ENCODE assay signal across 25 cellular contexts in the genomic region with DNA sequence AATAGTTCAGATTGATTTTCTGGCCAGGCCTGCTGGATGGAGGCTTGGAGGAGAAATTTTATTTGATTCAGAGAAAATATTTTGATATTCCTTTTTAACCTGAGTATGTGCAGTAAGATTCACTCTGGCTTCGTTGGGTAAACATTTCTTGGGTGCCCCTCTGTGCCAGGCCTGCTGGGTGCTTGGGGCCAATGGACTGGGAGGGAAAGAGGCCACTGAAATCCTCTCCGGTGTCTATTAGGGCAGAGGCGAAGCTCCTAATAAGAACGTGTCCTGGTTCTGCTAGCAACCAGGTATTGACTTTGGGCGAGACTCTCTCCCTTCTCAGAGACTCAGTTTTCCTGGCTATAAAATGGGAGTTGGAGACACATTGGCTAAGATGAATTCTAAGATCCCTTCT.
"Had no signal": no experiment of that assay in that cellular context is flagged by ENCODE, and none has a peak within 500 bp of the region (broad histone marks: within the 10 kb centered on the region; RNA-seq: fewer than 3 reads in every experiment).

No MANE protein-coding gene starts in this region.

- H3K27me3 Mint-ChIP-seq: type B pancreatic cell had no signal

- H3K36me3 Mint-ChIP-seq: memory B cell; naive thymus-derived CD8-positive, alpha-beta T cell; stimulated activated memory B cell treated with anti-CD40 and anti-IgM and Interleukin-4, amounts not matched to agents 10 μg/mL and 1 μg/mL and 100 μg/mL, for 72 hours; type B pancreatic cell had no signal

- H3K4me3 ChIP-seq: hepatocyte, left ventricle myocardium inferior, mucosa of descending colon, pancreas, psoas muscle, right lobe of liver, smooth muscle cell, tibial nerve, uterus had no signal

- H3K4me3 Mint-ChIP-seq: memory B cell; naive thymus-derived CD8-positive, alpha-beta T cell; nephron; neural crest cell; stimulated activated memory B cell treated with anti-CD40 and anti-IgM and Interleukin-4, amounts not matched to agents 10 μg/mL and 1 μg/mL and 100 μg/mL, for 72 hours; stimulated activated naive CD8-positive, alpha-beta T cell treated with anti-CD3 and anti-CD28 coated beads, Interleukin-15, amount 100 ng/mL, for 72 hours; type B pancreatic cell had no signal

- H3K4me1 Mint-ChIP-seq: memory B cell; naive thymus-derived CD8-positive, alpha-beta T cell; nephron; stimulated activated memory B cell treated with anti-CD40 and anti-IgM and Interleukin-4, amounts not matched to agents 10 μg/mL and 1 μg/mL and 100 μg/mL, for 72 hours; stimulated activated naive CD8-positive, alpha-beta T cell treated with anti-CD3 and anti-CD28 coated beads, Interleukin-15, amount 100 ng/mL, for 72 hours had no signal

- H3K9me3 Mint-ChIP-seq: memory B cell; naive thymus-derived CD8-positive, alpha-beta T cell; stimulated activated memory B cell treated with anti-CD40 and anti-IgM and Interleukin-4, amounts not matched to agents 10 μg/mL and 1 μg/mL and 100 μg/mL, for 72 hours; stimulated activated naive CD8-positive, alpha-beta T cell treated with anti-CD3 and anti-CD28 coated beads, Interleukin-15, amount 100 ng/mL, for 72 hours had no signal

- H3K27ac ChIP-seq: hepatocyte, left ventricle myocardium inferior, pancreas, psoas muscle, right lobe of liver, tibial nerve, uterus had no signal

- H3K27ac Mint-ChIP-seq: memory B cell; naive thymus-derived CD8-positive, alpha-beta T cell; nephron; stimulated activated memory B cell treated with anti-CD40 and anti-IgM and Interleukin-4, amounts not matched to agents 10 μg/mL and 1 μg/mL and 100 μg/mL, for 72 hours; stimulated activated naive CD8-positive, alpha-beta T cell treated with anti-CD3 and anti-CD28 coated beads, Interleukin-15, amount 100 ng/mL, for 72 hours; type B pancreatic cell had no signal

- H3K36me3 ChIP-seq: left ventricle myocardium inferior, pancreas, right lobe of liver, tibial nerve, uterus had no signal

- H3K9me3 ChIP-seq: mucosa of descending colon, pancreas, psoas muscle, right lobe of liver, tibial nerve, uterus had no signal

- DNase-seq: islet precursor cell; left ventricle myocardium inferior; midbrain; mucosa of descending colon; naive thymus-derived CD8-positive, alpha-beta T cell; pancreas; posterior cingulate gyrus; psoas muscle; right lobe of liver; stimulated activated CD4-positive, alpha-beta T cell treated with anti-CD3 and anti-CD28 coated beads, Interleukin-1b, Interleukin-23, amount 100 ng/mL, for 48 hours; stimulated activated CD4-positive, alpha-beta T cell treated with anti-CD3 and anti-CD28 coated beads, Interleukin-2, amount 100 ng/mL, for 48 hours; stimulated activated CD4-positive, alpha-beta T cell treated with anti-CD3 and anti-CD28 coated beads, Interleukin-4, amount 100 ng/mL, for 4 hours; stimulated activated CD8-positive, alpha-beta memory T cell treated with anti-CD3 and anti-CD28 coated beads, Interleukin-4, amount 100 ng/mL, for 48 hours; stimulated activated naive CD4-positive, alpha-beta T cell treated with Interleukin-2 at 50 U/mL for 16 hours; stimulated activated naive CD8-positive, alpha-beta T cell treated with anti-CD3 and anti-CD28 coated beads, Interleukin-15, amount 100 ng/mL, for 72 hours; substantia nigra; uterus had no signal

- H3K27me3 ChIP-seq: hepatocyte, pancreas, right lobe of liver, tibial nerve, uterus had no signal

- H3K4me1 ChIP-seq: left ventricle myocardium inferior, pancreas, psoas muscle, uterus had no signal

- ATAC-seq: mucosa of descending colon; naive thymus-derived CD8-positive, alpha-beta T cell; pancreas; psoas muscle; right lobe of liver; stimulated activated memory B cell treated with anti-CD40 and anti-IgM and Interleukin-4, amounts not matched to agents 10 μg/mL and 1 μg/mL and 100 μg/mL, for 72 hours; stimulated activated naive CD8-positive, alpha-beta T cell treated with anti-CD3 and anti-CD28 coated beads, Interleukin-15, amount 100 ng/mL, for 72 hours had no signal
